In genomic region chr2:237968048-237968862, GRCh38 we compare ENCODE assay signal across 8 cellular contexts. TPM values are rescaled to one million over a fixed set of nuclear protein-coding genes. Genes with fewer than 3 reads are reported as not detected.
DNase-seq lines count a peak whose midpoint lies in the region; ATAC-seq, FAIRE-seq and TF ChIP-seq lines count a peak whose summit lies in the region.

No MANE protein-coding gene starts in this region.

- no peak overlapping the region for H3K27ac ChIP-seq in ACC112 (ENCODE audit: low read depth, low read length)

- TF ChIP-seq CTCF in bronchial epithelial cell (IDR thresholded peaks at IDR 0.05; ENCODE audit: insufficient read depth, low read length, severe bottlenecking): no peak

- H3K27me3 ChIP-seq in ACC112 (ENCODE audit: insufficient read depth, low read length) (no peaks in the 10 kb centered on the region), bronchial epithelial cell (ENCODE audit: control insufficient read depth, insufficient read depth, low read length) (no peaks in the 10 kb centered on the region)

- no peak overlapping the region for H2AFZ ChIP-seq in ACC112 (ENCODE audit: low read length, unreplicated experiment)

- peaks cover 55% of the 10 kb centered on the region for H3K79me2 ChIP-seq in ACC112 (ENCODE audit: control insufficient read depth, insufficient read depth, low read length, unreplicated experiment)

- H3K36me3 ChIP-seq in ACC112 (ENCODE audit: insufficient read depth, low read length): peaks cover 6% of the 10 kb centered on the region; the same call in 1 of the 2 replicates
- peaks cover 7% of the 10 kb centered on the region for H3K36me3 ChIP-seq in bronchial epithelial cell (ENCODE audit: control insufficient read depth, insufficient read depth, low read length)

- peak in 3 of 5 donors; percentile 17 to 77 (median 30) for DNase-seq in T-helper 1 cell
- peak; percentile 44 for DNase-seq in bronchial epithelial cell (ENCODE audit: low read depth)
- DNase-seq in iris pigment epithelial cell (ENCODE audit: low read depth): peak; percentile 78
- peak; percentile 58 for DNase-seq in stimulated activated CD4-positive, alpha-beta T cell treated with anti-CD3 and anti-CD28 coated beads, Interleukin-15, amount 100 ng/mL, for 24 hours
- no peak for DNase-seq in occipital lobe (lab: John Stamatoyannopoulos, UW)

- ATAC-seq in GM18858 (IDR thresholded peaks at IDR 0.05; ENCODE audit: unreplicated experiment): peak; percentile 31
- peak; percentile 50 for ATAC-seq in HG03378 (IDR thresholded peaks at IDR 0.05; ENCODE audit: unreplicated experiment)

- no peak for FAIRE-seq in bronchial epithelial cell (lab: Jason Lieb, UNC)

- H3K4me3 ChIP-seq in ACC112 (ENCODE audit: low read depth, low read length) (peak overlapping the region; percentile 97), bronchial epithelial cell (ENCODE audit: low read depth, low read length) (peak overlapping the region; percentile 90)

- peaks cover 13% of the 10 kb centered on the region for H3K4me1 ChIP-seq in ACC112 (ENCODE audit: control insufficient read depth, insufficient read depth, low read length, unreplicated experiment)

RNA-seq across cellular contexts. Expression of gene UBE2F, which starts 1.4 kb away (rescaled TPM):
- total RNA-seq in bronchial epithelial cell (64.0 and 74.4 TPM in 2 replicates), occipital lobe (30.9 TPM)
